ENCODE assay signal across 29 cellular contexts in genomic region chr2:3071645-3072044, GRCh38.
"Had no signal": no experiment of that assay in that cellular context is flagged by ENCODE, and none has a peak within 500 bp of the region (broad histone marks: within the 10 kb centered on the region; RNA-seq: fewer than 3 reads in every experiment).

No MANE protein-coding gene starts in this region.

- H3K9me3 Mint-ChIP-seq: naive thymus-derived CD4-positive, alpha-beta T cell; neural progenitor cell; stimulated activated naive CD8-positive, alpha-beta T cell treated with anti-CD3 and anti-CD28 coated beads, Interleukin-15, amount 100 ng/mL, for 72 hours; type B pancreatic cell had no signal

- H3K4me3 ChIP-seq: neural progenitor cell, ovary, psoas muscle, skin epidermis, smooth muscle cell, suprapubic skin, testis, tibial artery, transverse colon, upper lobe of right lung, uterus had no signal

- H3K27ac Mint-ChIP-seq: naive thymus-derived CD4-positive, alpha-beta T cell; natural killer cell; nephron; neural progenitor cell; progenitor cell of endocrine pancreas; stimulated activated memory B cell treated with anti-CD40 and anti-IgM and Interleukin-4, amounts not matched to agents 10 μg/mL and 1 μg/mL and 100 μg/mL, for 72 hours; stimulated activated naive CD8-positive, alpha-beta T cell treated with anti-CD3 and anti-CD28 coated beads, Interleukin-15, amount 100 ng/mL, for 72 hours; type B pancreatic cell had no signal

- H3K9me3 ChIP-seq: ovary, psoas muscle, suprapubic skin, testis, tibial artery, transverse colon, upper lobe of right lung, uterus had no signal

- H3K4me1 Mint-ChIP-seq: natural killer cell; stimulated activated memory B cell treated with anti-CD40 and anti-IgM and Interleukin-4, amounts not matched to agents 10 μg/mL and 1 μg/mL and 100 μg/mL, for 72 hours; stimulated activated naive CD8-positive, alpha-beta T cell treated with anti-CD3 and anti-CD28 coated beads, Interleukin-15, amount 100 ng/mL, for 72 hours had no signal

- DNase-seq: naive thymus-derived CD4-positive, alpha-beta T cell; natural killer cell; occipital lobe; ovary; psoas muscle; right cardiac atrium; stimulated activated CD4-positive, alpha-beta T cell treated with anti-CD3 and anti-CD28 coated beads, Interleukin-15, amount 100 ng/mL, for 24 hours; stimulated activated CD4-positive, alpha-beta T cell treated with anti-CD3 and anti-CD28 coated beads, Interleukin-2, amount 100 ng/mL, for 24 hours; stimulated activated CD4-positive, alpha-beta T cell treated with anti-CD3 and anti-CD28 coated beads, Interleukin-2, amount 100 ng/mL, for 48 hours; stimulated activated CD4-positive, alpha-beta T cell treated with anti-CD3 and anti-CD28 coated beads, Interleukin-4, amount 100 ng/mL, for 24 hours; stimulated activated naive CD4-positive, alpha-beta T cell; stimulated activated naive CD8-positive, alpha-beta T cell treated with anti-CD3 and anti-CD28 coated beads, Interleukin-15, amount 100 ng/mL, for 72 hours; stimulated activated naive CD8-positive, alpha-beta T cell treated with anti-CD3 and anti-CD28 coated beads, Interleukin-15, Interleukin-2, amounts not matched to agents 100 U/mL and 50 U/mL, for 24 hours; substantia nigra; testis; tibial artery; transverse colon; upper lobe of right lung; uterus had no signal

- H3K4me1 ChIP-seq: parathyroid adenoma, psoas muscle, suprapubic skin, testis, tibial artery, transverse colon, upper lobe of right lung, uterus had no signal

- H3K36me3 ChIP-seq: neural progenitor cell, ovary, suprapubic skin, tibial artery, transverse colon, upper lobe of right lung, uterus had no signal

- H3K4me3 Mint-ChIP-seq: natural killer cell; nephron; neural progenitor cell; stimulated activated memory B cell treated with anti-CD40 and anti-IgM and Interleukin-4, amounts not matched to agents 10 μg/mL and 1 μg/mL and 100 μg/mL, for 72 hours; stimulated activated naive CD8-positive, alpha-beta T cell treated with anti-CD3 and anti-CD28 coated beads, Interleukin-15, amount 100 ng/mL, for 72 hours; type B pancreatic cell had no signal

- ATAC-seq: naive thymus-derived CD4-positive, alpha-beta T cell; natural killer cell; psoas muscle; right cardiac atrium; sciatic nerve; stimulated activated naive CD8-positive, alpha-beta T cell treated with anti-CD3 and anti-CD28 coated beads, Interleukin-15, Interleukin-2, amounts not matched to agents 100 U/mL and 50 U/mL, for 24 hours had no signal

- H3K27ac ChIP-seq: neural progenitor cell, ovary, parathyroid adenoma, psoas muscle, skin epidermis, suprapubic skin, testis, tibial artery, transverse colon, upper lobe of right lung, uterus had no signal

- H3K27me3 ChIP-seq: neural progenitor cell, ovary, suprapubic skin, testis, tibial artery, transverse colon, upper lobe of right lung, uterus had no signal

- H3K36me3 Mint-ChIP-seq: naive thymus-derived CD4-positive, alpha-beta T cell; natural killer cell; neural progenitor cell; stimulated activated memory B cell treated with anti-CD40 and anti-IgM and Interleukin-4, amounts not matched to agents 10 μg/mL and 1 μg/mL and 100 μg/mL, for 72 hours; type B pancreatic cell had no signal
